In genomic region chr11:34305095-34305692, GRCh38 we compare ENCODE assay signal across 26 cellular contexts. TPM values are rescaled to one million over a fixed set of nuclear protein-coding genes. Genes with fewer than 3 reads are reported as not detected.
DNase-seq lines count a peak whose midpoint lies in the region; ATAC-seq and TF ChIP-seq lines count a peak whose summit lies in the region.
"Had no signal": no experiment of that assay in that cellular context is flagged by ENCODE, and none has a peak within 500 bp of the region (broad histone marks: within the 10 kb centered on the region; RNA-seq: fewer than 3 reads in every experiment).

No MANE protein-coding gene starts in this region.

- no peak for TF ChIP-seq POLR2A in suprapubic skin (IDR thresholded peaks at IDR 0.05)

- H3K36me3 ChIP-seq in cardiac muscle cell, result no peaks in the 10 kb centered on the region
- no peaks in the 10 kb centered on the region for H3K36me3 ChIP-seq in heart right ventricle
- H3K36me3 ChIP-seq in suprapubic skin, result no peaks in the 10 kb centered on the region
- H3K36me3 ChIP-seq: brain microvascular endothelial cell, gastroesophageal sphincter had no signal

- 87 to 89% methylated on average over 7 of the region's 7 CpGs for WGBS in heart right ventricle, 2 donors
- 70% methylated on average over 7 of the region's 7 CpGs for WGBS in suprapubic skin

- no peak for ATAC-seq in heart right ventricle
- no peak for ATAC-seq in GM19467 (IDR thresholded peaks at IDR 0.05; ENCODE audit: unreplicated experiment)
- ATAC-seq in GM21515 (IDR thresholded peaks at IDR 0.05; ENCODE audit: unreplicated experiment), result no peak
- ATAC-seq: A549; activated CD8-positive, alpha-beta memory T cell treated with anti-CD3 and anti-CD28 coated beads, Interleukin-2, amount 10 ng/mL, durations not matched to agents 7 days and 5 days; activated T-cell treated with anti-CD3 and anti-CD28 coated beads, Interleukin-2, amount 50 U/mL, for 72 hours; CD8-positive, alpha-beta T cell; gastroesophageal sphincter; left cardiac atrium; natural killer cell treated with Interleukin-12 subunit alpha and Interleukin-12 subunit beta and Interleukin-15 and Interleukin-18, amount 100 ng/mL, for 72 hours; PC-3 had no signal

- H3K9me3 ChIP-seq in cardiac muscle cell (ENCODE audit: low read depth) (no peaks in the 10 kb centered on the region), heart right ventricle (no peaks in the 10 kb centered on the region), suprapubic skin (no peaks in the 10 kb centered on the region)
- H3K9me3 ChIP-seq: A549, gastroesophageal sphincter had no signal

- H3K4me1 ChIP-seq in cardiac muscle cell (ENCODE audit: low read depth) (peaks cover 58% of the 10 kb centered on the region), heart right ventricle (peaks cover 4 to 40% (median 28%) of the 10 kb centered on the region in 9 donors), suprapubic skin (peaks cover 6% of the 10 kb centered on the region)

- TF ChIP-seq EP300 in suprapubic skin (IDR thresholded peaks at IDR 0.05), result no peak

- no peak for DNase-seq in cardiac muscle cell (ENCODE audit: low read depth in 1 of 2, low spot score in 1 of 2)
- DNase-seq in heart right ventricle, result no peak
- DNase-seq in NCI-H446 (lab: John Stamatoyannopoulos, UW), result peak; percentile 39 to 67
- peak; percentile 61 for DNase-seq in glomerular visceral epithelial cell (ENCODE audit: extremely low spot score)
- DNase-seq in suprapubic skin (ENCODE audit: low spot score in 2 of 2), result no peak
- no peak for DNase-seq in AG08396 (ENCODE audit: low spot score)
- DNase-seq: activated B cell treated with CpG ODN at 0.5 μM for 24 hours; activated CD8-positive, alpha-beta memory T cell treated with anti-CD3 and anti-CD28 coated beads, Interleukin-2, amount 10 ng/mL, durations not matched to agents 7 days and 5 days; activated T-cell treated with anti-CD3 and anti-CD28 coated beads, Interleukin-2, amount 50 U/mL, for 72 hours; brain microvascular endothelial cell; CD8-positive, alpha-beta T cell; hippocampal formation; left cardiac atrium; NCI-H526; occipital lobe; PC-3; retina; stimulated activated naive CD4-positive, alpha-beta T cell; T-helper 1 cell had no signal

- H3K4me3 ChIP-seq in cardiac muscle cell (no peak overlapping the region), heart right ventricle (no peak overlapping the region), suprapubic skin (no peak overlapping the region)
- H3K4me3 ChIP-seq: A549, gastroesophageal sphincter, SK-N-MC, skin epidermis had no signal

- H3K27me3 ChIP-seq in cardiac muscle cell (no peaks in the 10 kb centered on the region), heart right ventricle (no peaks in the 10 kb centered on the region), suprapubic skin (no peaks in the 10 kb centered on the region)
- H3K27me3 ChIP-seq: brain microvascular endothelial cell, gastroesophageal sphincter had no signal

- intact Hi-C loops in heart right ventricle (cut with DNase I), result no loop called here

- H3K27ac ChIP-seq in cardiac muscle cell, result peak overlapping the region; percentile 10
- no peak overlapping the region for H3K27ac ChIP-seq in heart right ventricle
- H3K27ac ChIP-seq in suprapubic skin, result no peak overlapping the region
- H3K27ac ChIP-seq: A549, brain microvascular endothelial cell, gastroesophageal sphincter, SK-N-MC, skin epidermis had no signal

- TF ChIP-seq CTCF in cardiac muscle cell (IDR thresholded peaks at IDR 0.05; ENCODE audit: low read depth, low read length) (no peak), heart right ventricle (IDR thresholded peaks at IDR 0.05) (no peak), suprapubic skin (IDR thresholded peaks at IDR 0.05) (no peak)

RNA-seq across cellular contexts. Expression of gene ABTB2, which starts 52.6 kb away (rescaled TPM):
- total RNA-seq in cardiac muscle cell (32.7 and 61.3 TPM in 2 replicates), heart right ventricle (10 to 100 TPM in 9 of 10 donors, 1 to 10 TPM in 1; 7.3 to 19.1 (median 15.8) TPM), suprapubic skin (10 to 100 TPM in 3 of 4 donors, 1 to 10 TPM in 1; 5.4 to 15.6 (median 12.8) TPM)
- polyA plus RNA-seq in cardiac muscle cell (29.0 and 55.4 TPM in 2 replicates), heart right ventricle (10 to 100 TPM in 1 of 2 donors, 1 to 10 TPM in 1; 2.5 to 11.0 TPM)

Comparison
In these comparisons a context has a peak if more than half of its experiments do, and no peak if none do; other contexts are left out.
1. DNase-seq: peak in NCI-H446 (2 of 2) and glomerular visceral epithelial cell (single experiment); none in cardiac muscle cell (0 of 2), heart right ventricle (0 of 2), suprapubic skin (0 of 2) and AG08396 (single experiment).